Comparison of ENCODE assay signal across 8 cellular contexts in genomic region chrX:56763556-56764152, GRCh38. TPM values are rescaled to one million over a fixed set of nuclear protein-coding genes. Genes with fewer than 3 reads are reported as not detected.
DNase-seq lines count a peak whose midpoint lies in the region; ATAC-seq and TF ChIP-seq lines count a peak whose summit lies in the region.

No MANE protein-coding gene starts in this region.

- peak overlapping the region in 1 of 2 donors; percentile 35 for H3K4me3 ChIP-seq in CD4-positive, alpha-beta memory T cell (ENCODE audit: low read length in 2 of 2)
- no peak overlapping the region for H3K4me3 ChIP-seq in foreskin fibroblast (ENCODE audit: low read depth in 1 of 2, low read length in 2 of 2)

- DNase-seq in CD4-positive, alpha-beta memory T cell: peak; percentile 68 to 90 (median 88)
- no peak for DNase-seq in activated naive CD8-positive, alpha-beta T cell treated with anti-CD3 and anti-CD28 coated beads for 36 hours
- peak; percentile 89 for DNase-seq in mesenteric fat pad (ENCODE audit: low spot score)
- no peak for DNase-seq in NCI-H82 (lab: John Stamatoyannopoulos, UW)
- no peak for DNase-seq in foreskin fibroblast
- no peak for DNase-seq in SKM-1 treated with dmso at 0.1 percent for 144 hours (lab: John Stamatoyannopoulos, UW; ENCODE audit: unreplicated experiment)
- no peak for DNase-seq in NK-92 (lab: John Stamatoyannopoulos, UW; ENCODE audit: unreplicated experiment)

- CTCF ChIA-PET in CD4-positive, alpha-beta memory T cell (lab: Charles Lee; ENCODE audit: partially characterized antibody): interaction anchor here (0.9 to 3.0 kb wide), 8 partner anchors 24 to 1311 kb away, joined by 3 to 13 read pairs (median 6); partner anchors contain the start of gene MAGEH1

- H3K27ac ChIP-seq in CD4-positive, alpha-beta memory T cell (ENCODE audit: low read depth, low read length): peak overlapping the region; percentile 67

- no peaks in the 10 kb centered on the region for H3K9me3 Mint-ChIP-seq in CD4-positive, alpha-beta memory T cell
- no peaks in the 10 kb centered on the region for H3K9me3 Mint-ChIP-seq in activated naive CD8-positive, alpha-beta T cell treated with anti-CD3 and anti-CD28 coated beads for 36 hours

- peaks cover 0 to 5% of the 10 kb centered on the region in 2 donors for H3K36me3 Mint-ChIP-seq in CD4-positive, alpha-beta memory T cell
- peaks cover 14% of the 10 kb centered on the region for H3K36me3 Mint-ChIP-seq in activated naive CD8-positive, alpha-beta T cell treated with anti-CD3 and anti-CD28 coated beads for 36 hours

- ATAC-seq in HG03280 (IDR thresholded peaks at IDR 0.05; ENCODE audit: unreplicated experiment): peak; percentile 31

- peaks cover 48% of the 10 kb centered on the region for H3K4me1 ChIP-seq in CD4-positive, alpha-beta memory T cell (ENCODE audit: insufficient read depth, low read length)

- POLR2A ChIA-PET in CD4-positive, alpha-beta memory T cell (lab: Charles Lee; ENCODE audit: partially characterized antibody): interaction anchor here (0.8 kb wide), 1 partner anchor 523 kb away, joined by 3 read pairs; the partner anchor contains the start of gene FAAH2

- H3K27ac Mint-ChIP-seq in CD4-positive, alpha-beta memory T cell: peak overlapping the region; percentile 85 to 94 (median 90)
- H3K27ac Mint-ChIP-seq in activated naive CD8-positive, alpha-beta T cell treated with anti-CD3 and anti-CD28 coated beads for 36 hours: peak overlapping the region; percentile 97

- no peak for TF ChIP-seq CTCF in foreskin fibroblast (IDR thresholded peaks at IDR 0.05; ENCODE audit: low read depth, low read length)

- H3K27me3 ChIP-seq in CD4-positive, alpha-beta memory T cell (ENCODE audit: insufficient read depth, low read length): no peaks in the 10 kb centered on the region

- intact Hi-C loops in CD4-positive, alpha-beta memory T cell (cut with micrococcal nuclease): no loop called here

- no peaks in the 10 kb centered on the region for H3K36me3 ChIP-seq in CD4-positive, alpha-beta memory T cell (ENCODE audit: insufficient read depth, low read length)

- peak overlapping the region; percentile 81 to 95 (median 92) for H3K4me3 Mint-ChIP-seq in CD4-positive, alpha-beta memory T cell
- peak overlapping the region; percentile 14 for H3K4me3 Mint-ChIP-seq in activated naive CD8-positive, alpha-beta T cell treated with anti-CD3 and anti-CD28 coated beads for 36 hours

- H3K9me3 ChIP-seq in CD4-positive, alpha-beta memory T cell (ENCODE audit: control insufficient read depth in 1 of 2, low read length in 2 of 2): no peaks in the 10 kb centered on the region

- peaks cover 40 to 61% (median 48%) of the 10 kb centered on the region in 4 donors for H3K4me1 Mint-ChIP-seq in CD4-positive, alpha-beta memory T cell
- H3K4me1 Mint-ChIP-seq in activated naive CD8-positive, alpha-beta T cell treated with anti-CD3 and anti-CD28 coated beads for 36 hours: peaks cover 45% of the 10 kb centered on the region

- H3K27me3 Mint-ChIP-seq in CD4-positive, alpha-beta memory T cell: no peaks in the 10 kb centered on the region
- no peaks in the 10 kb centered on the region for H3K27me3 Mint-ChIP-seq in activated naive CD8-positive, alpha-beta T cell treated with anti-CD3 and anti-CD28 coated beads for 36 hours

RNA-seq across cellular contexts. Expression of gene NBDY, which starts 34.6 kb away (rescaled TPM):
- total RNA-seq in CD4-positive, alpha-beta memory T cell: 10 to 100 TPM; 29.3 to 34.3 TPM
- polyA plus RNA-seq in CD4-positive, alpha-beta memory T cell: 10 to 100 TPM; 70.1 to 75.7 TPM
- total RNA-seq in activated naive CD8-positive, alpha-beta T cell treated with anti-CD3 and anti-CD28 coated beads for 36 hours: 10 to 100 TPM; 43.9 to 50.0 TPM
- total RNA-seq in mesenteric fat pad: 25.1 TPM

Comparison
In these comparisons a context has a peak if more than half of its experiments do, and no peak if none do; other contexts are left out.
1. DNase-seq: peak in CD4-positive, alpha-beta memory T cell (5 of 5) and mesenteric fat pad (single experiment); none in activated naive CD8-positive, alpha-beta T cell treated with anti-CD3 and anti-CD28 coated beads for 36 hours (single experiment), NCI-H82 (single experiment), foreskin fibroblast (0 of 2), SKM-1 treated with dmso at 0.1 percent for 144 hours (single experiment) and NK-92 (single experiment).